Comparison of ENCODE assay signal across 28 cellular contexts in the genomic region with DNA sequence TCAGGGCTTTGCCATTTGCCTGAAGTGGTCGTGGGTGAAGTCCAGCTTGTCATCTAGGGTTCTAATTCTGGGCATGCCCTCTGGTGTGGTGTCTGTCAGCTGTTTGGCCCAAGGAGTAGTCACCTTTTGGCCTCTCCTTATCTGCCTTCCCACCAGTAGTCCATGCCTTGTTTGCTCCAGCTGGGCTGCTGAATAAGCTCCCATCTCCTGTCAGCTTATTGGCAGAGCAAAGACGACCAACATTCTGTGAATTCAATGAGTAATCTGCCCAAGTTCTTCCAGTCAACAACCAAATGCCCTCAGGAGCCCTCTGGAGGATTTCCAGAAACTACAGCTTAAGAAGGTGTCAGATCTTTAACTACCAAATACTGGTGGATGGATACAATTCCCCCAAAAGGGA. TPM values are rescaled to one million over a fixed set of nuclear protein-coding genes. Genes with fewer than 3 reads are reported as not detected.
DNase-seq lines count a peak whose midpoint lies in the region; ATAC-seq, FAIRE-seq and TF ChIP-seq lines count a peak whose summit lies in the region.
"Had no signal": no experiment of that assay in that cellular context is flagged by ENCODE, and none has a peak within 500 bp of the region (broad histone marks: within the 10 kb centered on the region; RNA-seq: fewer than 3 reads in every experiment).

No MANE protein-coding gene starts in this region.

- no peak for TF ChIP-seq CTCF in WERI-Rb-1 (IDR thresholded peaks at IDR 0.05; ENCODE audit: low read depth, low read length)

- H3K27me3 ChIP-seq in MG63 (peaks cover 7% of the 10 kb centered on the region), WERI-Rb-1 (ENCODE audit: insufficient read depth, low read depth, severe bottlenecking) (no peaks in the 10 kb centered on the region)

- peak overlapping the region; percentile 51 for H3K27ac ChIP-seq in WERI-Rb-1
- H3K27ac ChIP-seq: ascending aorta, HL-60, psoas muscle had no signal

- DNase-seq in H54 (ENCODE audit: insufficient read length, low spot score): peak; percentile 78
- peak; percentile 34 for DNase-seq in MG63
- DNase-seq in WERI-Rb-1: peak; percentile 81
- peak; percentile 30 for DNase-seq in kidney tubule cell (ENCODE audit: low spot score)
- DNase-seq in NCI-H1417 (lab: John Stamatoyannopoulos, UW): no peak
- no peak for DNase-seq in urothelium cell line (ENCODE audit: low spot score)
- DNase-seq: activated CD4-positive, alpha-beta memory T cell treated with anti-CD3 and anti-CD28 coated beads for 36 hours; activated CD8-positive, alpha-beta memory T cell treated with anti-CD3 and anti-CD28 coated beads, Interleukin-2, amount 50 U/mL, for 48 hours; GOT3; hypothalamus; immature natural killer cell; NCI-H1092; NCI-H2029 treated with DMSO at 0.1 percent for 48 hours; psoas muscle; SHP77 treated with DMSO at 0.1 percent for 48 hours; stimulated activated naive CD4-positive, alpha-beta T cell treated with Interleukin-2 at 50 U/mL for 16 hours; T-helper 1 cell had no signal

- H3K9me3 ChIP-seq in MG63 (no peaks in the 10 kb centered on the region), WERI-Rb-1 (ENCODE audit: severe bottlenecking) (no peaks in the 10 kb centered on the region)
- H3K9me3 ChIP-seq: ascending aorta, psoas muscle had no signal

- no peak for ATAC-seq in GM19035 (IDR thresholded peaks at IDR 0.05; ENCODE audit: unreplicated experiment)
- ATAC-seq: activated CD4-positive, CD25-positive, alpha-beta regulatory T cell treated with anti-CD3 and anti-CD28 coated beads, Interleukin-2, amount 50 U/mL, for 24 hours; activated T-helper 17 cell treated with anti-CD3 and anti-CD28 coated beads, Interleukin-2, amount 50 U/mL, for 72 hours; psoas muscle had no signal

- FAIRE-seq in H54 (lab: Jason Lieb, UNC) (no peak), urothelium cell line (lab: Jason Lieb, UNC) (no peak)
- FAIRE-seq: D721Med, GM12892 had no signal

- TF ChIP-seq POLR2A in H54 (IDR thresholded peaks at IDR 0.05; ENCODE audit: low read depth, low read length): no peak

- H3K36me3 ChIP-seq in MG63: no peaks in the 10 kb centered on the region
- H3K36me3 ChIP-seq in WERI-Rb-1: no peaks in the 10 kb centered on the region
- H3K36me3 ChIP-seq: ascending aorta had no signal

- H3K4me3 ChIP-seq in MG63 (no peak overlapping the region), WERI-Rb-1 (ENCODE audit: low read depth, low read length) (no peak overlapping the region)
- H3K4me3 ChIP-seq: ascending aorta, psoas muscle had no signal

RNA-seq across cellular contexts. Expression of gene BCAN, which starts 7.0 kb away (rescaled TPM):
- total RNA-seq in MG63 (2014; rRNA removed; shearing (Covaris generic); ENCODE audit: low replicate concordance): not detected in 2 replicates
- total RNA-seq: activated CD4-positive, alpha-beta memory T cell treated with anti-CD3 and anti-CD28 coated beads for 36 hours; activated T-helper 17 cell treated with anti-CD3 and anti-CD28 coated beads, Interleukin-2, amount 50 U/mL, for 72 hours; ascending aorta; dermis microvascular lymphatic vessel endothelial cell; fibroblast of lung; LHCN-M2 had no signal

RNA-seq across cellular contexts. Expression of gene NES, which starts 28.3 kb away (rescaled TPM):
- 0.03 TPM in 1 of 2 replicates, not detected in the other for total RNA-seq in MG63 (2014; rRNA removed; shearing (Covaris generic); ENCODE audit: low replicate concordance)

RNA-seq across cellular contexts. Expression of gene HAPLN2, which starts 29.7 kb away (rescaled TPM):
- total RNA-seq in MG63 (2014; rRNA removed; shearing (Covaris generic); ENCODE audit: low replicate concordance): not detected in 2 replicates
- total RNA-seq: dermis microvascular lymphatic vessel endothelial cell, fibroblast of lung, LHCN-M2, urinary bladder had no signal

RNA-seq across cellular contexts. Expression of gene GPATCH4, which starts 47.7 kb away (rescaled TPM):
- total RNA-seq in MG63 (2014; rRNA removed; shearing (Covaris generic); ENCODE audit: low replicate concordance): 10.0 and 48.6 TPM in 2 replicates

RNA-seq across cellular contexts. Expression of gene CRABP2, which starts 56.4 kb away (rescaled TPM):
- 57.8 and 62.8 TPM in 2 replicates for total RNA-seq in MG63 (2014; rRNA removed; shearing (Covaris generic); ENCODE audit: low replicate concordance)
- total RNA-seq: ascending aorta, dermis microvascular lymphatic vessel endothelial cell had no signal

Comparison
In these comparisons a context has a peak if more than half of its experiments do, and no peak if none do; other contexts are left out.
1. DNase-seq: peak in H54 (single experiment), MG63 (single experiment), WERI-Rb-1 (single experiment) and kidney tubule cell (single experiment); none in NCI-H1417 (0 of 3) and urothelium cell line (single experiment).